Comparison of ENCODE assay signal across 14 cellular contexts in the genomic region with DNA sequence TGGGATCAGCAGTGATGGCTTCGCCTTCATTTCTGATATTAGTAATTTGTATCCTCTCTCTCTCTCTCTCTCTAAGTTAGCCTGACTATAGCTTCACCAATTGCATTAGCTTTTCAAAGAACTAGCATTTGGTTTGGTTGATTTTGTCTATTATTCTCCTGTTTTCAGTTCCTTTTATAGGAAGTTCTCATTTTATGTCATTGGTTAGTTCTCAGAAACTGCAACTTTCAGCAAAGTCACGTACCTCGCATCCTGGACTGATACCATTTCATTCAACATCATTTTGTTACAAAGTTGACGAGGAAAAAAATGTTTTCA.
DNase-seq lines count a peak whose midpoint lies in the region; ATAC-seq and TF ChIP-seq lines count a peak whose summit lies in the region.
"Had no signal": no experiment of that assay in that cellular context is flagged by ENCODE, and none has a peak within 500 bp of the region (broad histone marks: within the 10 kb centered on the region; RNA-seq: fewer than 3 reads in every experiment).

No MANE protein-coding gene starts in this region.

- no peaks in the 10 kb centered on the region for H3F3A ChIP-seq in SK-N-SH (replicated peaks; ENCODE audit: insufficient read depth)

- no peak overlapping the region for H3K4me3 ChIP-seq in SK-N-SH (ENCODE audit: low read depth in 2 of 2, low read length in 1 of 2)

- H3K27me3 ChIP-seq in SK-N-SH (ENCODE audit: insufficient read depth) = no peaks in the 10 kb centered on the region

- no peaks in the 10 kb centered on the region for H3K79me2 ChIP-seq in SK-N-SH (ENCODE audit: insufficient read depth)

- POLR2A ChIA-PET in SK-N-SH (lab: Yijun Ruan, JAX) = no interaction called here

- peak; percentile 29 for ATAC-seq in GM18508 (IDR thresholded peaks at IDR 0.05; ENCODE audit: insufficient read depth, unreplicated experiment)
- ATAC-seq in HG02870 (IDR thresholded peaks at IDR 0.05; ENCODE audit: unreplicated experiment) = peak; percentile 39
- peak; percentile 38 for ATAC-seq in HG03439 (IDR thresholded peaks at IDR 0.05; ENCODE audit: unreplicated experiment)

- no peak overlapping the region for H2AFZ ChIP-seq in SK-N-SH (ENCODE audit: low read depth)

- no peaks in the 10 kb centered on the region; the same call in 1 of the 2 replicates for H3K9me2 ChIP-seq in SK-N-SH

- peaks cover 19% of the 10 kb centered on the region for H3K9me3 ChIP-seq in SK-N-SH

- H3K36me3 ChIP-seq in SK-N-SH (replicated peaks in 1 of 2; ENCODE audit: control insufficient read depth in 1 of 2, insufficient read depth in 2 of 2, low read length in 1 of 2) = no peaks in the 10 kb centered on the region

- CTCF ChIA-PET in SK-N-SH (lab: Yijun Ruan, JAX) = interaction anchor here (1.1 to 1.6 kb wide), 3 partner anchors 12 to 737 kb away, joined by 3 to 5 read pairs (median 3); no protein-coding TSS in a partner anchor

- TF ChIP-seq RAD21 in SK-N-SH (IDR thresholded peaks at IDR 0.05; ENCODE audit: low read length) = no peak

- WGBS in SK-N-SH (ENCODE audit: low lambda C conversion rate) = 19% methylated on average over 4 of the region's 4 CpGs

- peak; percentile 26 for DNase-seq in GM20000 (ENCODE audit: low spot score)
- no peak for DNase-seq in DMS53 (lab: John Stamatoyannopoulos, UW)
- no peak for DNase-seq in activated T-cell treated with anti-CD3 and anti-CD28 coated beads, Interleukin-2, amount 50 U/mL, for 1 hour
- DNase-seq in SK-N-SH = no peak
- no peak for DNase-seq in ecto neural progenitor cell (ENCODE audit: low spot score)
- DNase-seq: activated CD4-positive, alpha-beta T cell treated with anti-CD3 and anti-CD28 coated beads, Interleukin-2, amount 10 ng/mL, durations not matched to agents 7 days and 5 days; activated effector memory CD4-positive, alpha-beta T cell treated with Interleukin-2 at 50 U/mL for 16 hours; effector CD8-positive, alpha-beta T cell; kidney glomerular epithelial cell; NCI-H2171; OCI-M1 had no signal

- H3K4me1 ChIP-seq in SK-N-SH (ENCODE audit: control insufficient read depth in 1 of 2, insufficient read depth in 2 of 2, low read depth in 1 of 2, low read length in 1 of 2) = no peaks in the 10 kb centered on the region; a peak in 1 of 4 replicates

- H4K20me1 ChIP-seq in SK-N-SH (ENCODE audit: insufficient read depth) = no peaks in the 10 kb centered on the region

- no peak for TF ChIP-seq EP300 in SK-N-SH (IDR thresholded peaks at IDR 0.05; ENCODE audit: borderline replicate concordance in 1 of 2, low read depth in 1 of 2, low read length in 1 of 2)

- no peak overlapping the region for H3K9ac ChIP-seq in SK-N-SH

- no peak overlapping the region for H3K27ac ChIP-seq in SK-N-SH (ENCODE audit: low read depth in 2 of 2, low read length in 1 of 2)

- no peak for TF ChIP-seq CTCF in GM20000 (IDR thresholded peaks at IDR 0.05; ENCODE audit: extremely low read depth, missing control alignments)
- no peak for TF ChIP-seq CTCF in SK-N-SH (IDR thresholded peaks at IDR 0.05)

- no peak overlapping the region for H3K4me2 ChIP-seq in SK-N-SH

TF ChIP-seq in SK-N-SH, 30 proteins besides CTCF, POLR2A, EP300 and RAD21:
- TF ChIP-seq POLR2AphosphoS5 (IDR thresholded peaks at IDR 0.05; ENCODE audit: low read depth, low read length) (no peak), USF1 (IDR thresholded peaks at IDR 0.05; ENCODE audit: borderline replicate concordance, low read depth) (no peak), TCF12 (IDR thresholded peaks at IDR 0.05) (no peak), MEF2A (IDR thresholded peaks at IDR 0.05; ENCODE audit: borderline replicate concordance, low read depth) (no peak), GATA2 (CRISPR knock-in tag; IDR thresholded peaks at IDR 0.05) (no peak), ELF1 (IDR thresholded peaks at IDR 0.05) (no peak), RXRA (IDR thresholded peaks at IDR 0.05; ENCODE audit: borderline replicate concordance, low read depth) (no peak), IRF3 (IDR thresholded peaks at IDR 0.05; ENCODE audit: low read depth, low read length) (no peak), FOXM1 (IDR thresholded peaks at IDR 0.05; ENCODE audit: low read depth) (no peak), CHD2 (IDR thresholded peaks at IDR 0.05; ENCODE audit: low read length, partially characterized antibody) (no peak), SIN3A (IDR thresholded peaks at IDR 0.05; ENCODE audit: borderline replicate concordance, low read depth, low read length) (no peak), USF2 (IDR thresholded peaks at IDR 0.05; ENCODE audit: borderline replicate concordance, low read depth, low read length) (no peak), RCOR1 (IDR thresholded peaks at IDR 0.05; ENCODE audit: low read length) (no peak), RFX5 (IDR thresholded peaks at IDR 0.05; ENCODE audit: low read length) (no peak), SMC3 (IDR thresholded peaks at IDR 0.05; ENCODE audit: low read depth, low read length) (no peak), ZBTB33 (IDR thresholded peaks at IDR 0.05; ENCODE audit: borderline replicate concordance, low read depth) (no peak)
- TF ChIP-seq, protein P1, sequence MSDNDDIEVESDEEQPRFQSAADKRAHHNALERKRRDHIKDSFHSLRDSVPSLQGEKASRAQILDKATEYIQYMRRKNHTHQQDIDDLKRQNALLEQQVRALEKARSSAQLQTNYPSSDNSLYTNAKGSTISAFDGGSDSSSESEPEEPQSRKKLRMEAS (IDR thresholded peaks at IDR 0.05; ENCODE audit: low read depth) = no peak
- TF ChIP-seq, protein P2, sequence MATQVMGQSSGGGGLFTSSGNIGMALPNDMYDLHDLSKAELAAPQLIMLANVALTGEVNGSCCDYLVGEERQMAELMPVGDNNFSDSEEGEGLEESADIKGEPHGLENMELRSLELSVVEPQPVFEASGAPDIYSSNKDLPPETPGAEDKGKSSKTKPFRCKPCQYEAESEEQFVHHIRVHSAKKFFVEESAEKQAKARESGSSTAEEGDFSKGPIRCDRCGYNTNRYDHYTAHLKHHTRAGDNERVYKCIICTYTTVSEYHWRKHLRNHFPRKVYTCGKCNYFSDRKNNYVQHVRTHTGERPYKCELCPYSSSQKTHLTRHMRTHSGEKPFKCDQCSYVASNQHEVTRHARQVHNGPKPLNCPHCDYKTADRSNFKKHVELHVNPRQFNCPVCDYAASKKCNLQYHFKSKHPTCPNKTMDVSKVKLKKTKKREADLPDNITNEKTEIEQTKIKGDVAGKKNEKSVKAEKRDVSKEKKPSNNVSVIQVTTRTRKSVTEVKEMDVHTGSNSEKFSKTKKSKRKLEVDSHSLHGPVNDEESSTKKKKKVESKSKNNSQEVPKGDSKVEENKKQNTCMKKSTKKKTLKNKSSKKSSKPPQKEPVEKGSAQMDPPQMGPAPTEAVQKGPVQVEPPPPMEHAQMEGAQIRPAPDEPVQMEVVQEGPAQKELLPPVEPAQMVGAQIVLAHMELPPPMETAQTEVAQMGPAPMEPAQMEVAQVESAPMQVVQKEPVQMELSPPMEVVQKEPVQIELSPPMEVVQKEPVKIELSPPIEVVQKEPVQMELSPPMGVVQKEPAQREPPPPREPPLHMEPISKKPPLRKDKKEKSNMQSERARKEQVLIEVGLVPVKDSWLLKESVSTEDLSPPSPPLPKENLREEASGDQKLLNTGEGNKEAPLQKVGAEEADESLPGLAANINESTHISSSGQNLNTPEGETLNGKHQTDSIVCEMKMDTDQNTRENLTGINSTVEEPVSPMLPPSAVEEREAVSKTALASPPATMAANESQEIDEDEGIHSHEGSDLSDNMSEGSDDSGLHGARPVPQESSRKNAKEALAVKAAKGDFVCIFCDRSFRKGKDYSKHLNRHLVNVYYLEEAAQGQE (IDR thresholded peaks at IDR 0.05; ENCODE audit: low read depth, low read length) = no peak
